In the genomic region with DNA sequence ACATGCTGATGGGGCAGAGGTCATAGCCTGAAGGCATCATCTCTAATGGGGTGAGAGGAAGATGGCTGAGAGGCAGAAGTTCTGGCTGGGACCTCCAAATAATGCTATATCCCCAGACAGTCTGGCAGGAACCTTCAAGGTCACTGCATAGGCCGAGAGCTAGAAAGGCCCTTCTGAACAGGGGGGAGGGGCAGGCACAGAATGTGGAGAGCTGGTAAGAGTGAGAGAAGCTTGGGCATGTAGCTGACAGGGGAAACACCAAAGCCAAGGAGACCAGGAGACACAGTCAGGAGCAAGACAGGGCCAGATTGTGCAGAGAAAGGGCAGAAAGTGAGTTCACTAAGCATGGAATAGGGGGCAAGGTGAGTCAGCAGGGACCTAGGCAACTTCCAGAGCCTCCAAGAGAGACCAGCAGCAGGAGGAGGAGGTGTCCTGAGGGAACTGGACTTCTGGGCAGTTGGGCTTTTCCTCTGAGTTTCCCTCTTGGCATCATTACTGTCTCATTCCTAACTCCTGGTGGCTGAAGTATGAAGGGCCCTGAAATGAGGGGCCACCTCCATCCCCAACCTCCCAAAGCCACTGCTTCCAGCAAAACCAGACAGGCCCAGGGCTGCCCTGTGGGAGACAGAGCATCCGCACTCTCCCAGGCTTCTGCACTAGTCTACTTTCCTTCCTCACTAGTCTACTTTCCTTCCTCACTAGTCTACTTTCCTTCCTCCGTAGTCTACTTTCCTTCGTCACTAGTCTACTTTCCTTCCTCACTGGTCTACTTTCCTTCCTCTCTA, we compare ENCODE assay signal across 28 cellular contexts. TPM values are rescaled to one million over a fixed set of nuclear protein-coding genes. Genes with fewer than 3 reads are reported as not detected.
"Had no signal": no experiment of that assay in that cellular context is flagged by ENCODE, and none has a peak within 500 bp of the region (broad histone marks: within the 10 kb centered on the region; RNA-seq: fewer than 3 reads in every experiment).

No MANE protein-coding gene starts in this region.

- H3K9me3 ChIP-seq: esophagus muscularis mucosa, gastrocnemius medialis, heart left ventricle had no signal

- H3K27me3 Mint-ChIP-seq: activated CD4-positive, alpha-beta memory T cell treated with anti-CD3 and anti-CD28 coated beads, Interleukin-2, amount 10 ng/mL, durations not matched to agents 7 days and 5 days; activated CD4-positive, alpha-beta T cell treated with anti-CD3 and anti-CD28 coated beads, Interleukin-2, amount 10 ng/mL, durations not matched to agents 7 days and 5 days had no signal

- H3K27me3 ChIP-seq: brain microvascular endothelial cell, foreskin keratinocyte, heart left ventricle had no signal

- H3K27ac ChIP-seq: brain microvascular endothelial cell, esophagus muscularis mucosa, foreskin keratinocyte, gastrocnemius medialis, heart left ventricle had no signal

- H3K36me3 ChIP-seq: brain microvascular endothelial cell, gastrocnemius medialis had no signal

- H3K36me3 Mint-ChIP-seq: activated naive CD8-positive, alpha-beta T cell had no signal

- H3K27ac Mint-ChIP-seq: activated CD4-positive, alpha-beta memory T cell treated with anti-CD3 and anti-CD28 coated beads, Interleukin-2, amount 10 ng/mL, durations not matched to agents 7 days and 5 days; activated CD4-positive, alpha-beta T cell treated with anti-CD3 and anti-CD28 coated beads for 36 hours; activated CD4-positive, alpha-beta T cell treated with anti-CD3 and anti-CD28 coated beads, Interleukin-2, amount 10 ng/mL, durations not matched to agents 7 days and 5 days; activated naive CD8-positive, alpha-beta T cell; activated T-cell treated with anti-CD3 and anti-CD28 coated beads, Interleukin-2, amount 50 U/mL, for 24 hours; activated T-cell treated with anti-CD3 and anti-CD28 coated beads, Interleukin-2, amount 50 U/mL, for 72 hours had no signal

- DNase-seq: activated CD4-positive, alpha-beta memory T cell treated with anti-CD3 and anti-CD28 coated beads, Interleukin-2, amount 10 ng/mL, durations not matched to agents 7 days and 5 days; activated CD4-positive, alpha-beta T cell treated with anti-CD3 and anti-CD28 coated beads for 36 hours; activated CD4-positive, alpha-beta T cell treated with anti-CD3 and anti-CD28 coated beads, Interleukin-2, amount 10 ng/mL, durations not matched to agents 7 days and 5 days; activated CD4-positive, alpha-beta T cell treated with anti-CD3 and anti-CD28 coated beads, Interleukin-2, amount 50 U/mL, for 4 hours; activated CD4-positive, CD25-positive, alpha-beta regulatory T cell; activated CD4-positive, CD25-positive, alpha-beta regulatory T cell treated with anti-CD3 and anti-CD28 coated beads, Interleukin-2, amount 50 U/mL, for 72 hours; activated CD8-positive, alpha-beta memory T cell treated with anti-CD3 and anti-CD28 coated beads, Interleukin-2, amount 50 U/mL, for 48 hours; activated gamma-delta T cell treated with Interleukin-2 at 50 U/mL for 16 hours; activated naive CD4-positive, alpha-beta T cell treated with anti-CD3 and anti-CD28 coated beads, Interleukin-2, amount 50 U/mL, for 16 hours; activated naive CD4-positive, alpha-beta T cell treated with Interleukin-2 at 50 U/mL for 16 hours; activated T-cell treated with anti-CD3 and anti-CD28 coated beads for 4 hours; activated T-cell treated with anti-CD3 and anti-CD28 coated beads, Interleukin-2, amount 50 U/mL, for 24 hours; activated T-cell treated with anti-CD3 and anti-CD28 coated beads, Interleukin-2, amount 50 U/mL, for 72 hours; amniotic stem cell; anterior cingulate cortex; brain microvascular endothelial cell; cortex of kidney; effector CD8-positive, alpha-beta T cell; foreskin keratinocyte; gastrocnemius medialis; glutamatergic neuron; heart left ventricle; T-helper 2 cell had no signal

- H3K4me1 Mint-ChIP-seq: activated CD4-positive, alpha-beta memory T cell treated with anti-CD3 and anti-CD28 coated beads, Interleukin-2, amount 10 ng/mL, durations not matched to agents 7 days and 5 days; activated CD4-positive, alpha-beta T cell treated with anti-CD3 and anti-CD28 coated beads for 36 hours; activated CD4-positive, alpha-beta T cell treated with anti-CD3 and anti-CD28 coated beads, Interleukin-2, amount 10 ng/mL, durations not matched to agents 7 days and 5 days; central memory CD8-positive, alpha-beta T cell had no signal

- H3K4me1 ChIP-seq: esophagus muscularis mucosa, foreskin keratinocyte, gastrocnemius medialis, heart left ventricle had no signal

- H3K4me3 ChIP-seq: esophagus muscularis mucosa, gastrocnemius medialis, heart left ventricle had no signal

- ATAC-seq: activated CD4-positive, alpha-beta T cell treated with anti-CD3 and anti-CD28 coated beads for 36 hours; activated T-cell treated with anti-CD3 and anti-CD28 coated beads, Interleukin-2, amount 50 U/mL, for 72 hours; foreskin keratinocyte; gastrocnemius medialis had no signal

- H3K4me3 Mint-ChIP-seq: activated CD4-positive, alpha-beta memory T cell treated with anti-CD3 and anti-CD28 coated beads, Interleukin-2, amount 10 ng/mL, durations not matched to agents 7 days and 5 days; activated CD4-positive, alpha-beta T cell treated with anti-CD3 and anti-CD28 coated beads for 36 hours; activated CD4-positive, alpha-beta T cell treated with anti-CD3 and anti-CD28 coated beads, Interleukin-2, amount 10 ng/mL, durations not matched to agents 7 days and 5 days; activated naive CD8-positive, alpha-beta T cell; activated T-cell treated with anti-CD3 and anti-CD28 coated beads, Interleukin-2, amount 50 U/mL, for 24 hours; activated T-cell treated with anti-CD3 and anti-CD28 coated beads, Interleukin-2, amount 50 U/mL, for 72 hours; central memory CD8-positive, alpha-beta T cell had no signal

- H3K9me3 Mint-ChIP-seq: central memory CD8-positive, alpha-beta T cell had no signal

RNA-seq across cellular contexts. Expression of a gene that starts 17.1 kb away (rescaled TPM):
- total RNA-seq: activated CD4-positive, alpha-beta memory T cell treated with anti-CD3 and anti-CD28 coated beads, Interleukin-2, amount 10 ng/mL, durations not matched to agents 7 days and 5 days; activated CD4-positive, alpha-beta T cell treated with anti-CD3 and anti-CD28 coated beads for 36 hours; activated CD4-positive, alpha-beta T cell treated with anti-CD3 and anti-CD28 coated beads, Interleukin-2, amount 10 ng/mL, durations not matched to agents 7 days and 5 days; activated T-cell treated with anti-CD3 and anti-CD28 coated beads, Interleukin-2, amount 50 U/mL, for 72 hours; bronchial epithelial cell; foreskin keratinocyte; T-helper 1 cell treated with Interleukin-12 subunit alpha and Interleukin-12 subunit beta and Interleukin-4 antibody, amounts not matched to agents 30 ng/mL and 1 ng/mL, for 36 hours had no signal
